Comparison of ENCODE assay signal across 19 cellular contexts in the genomic region with DNA sequence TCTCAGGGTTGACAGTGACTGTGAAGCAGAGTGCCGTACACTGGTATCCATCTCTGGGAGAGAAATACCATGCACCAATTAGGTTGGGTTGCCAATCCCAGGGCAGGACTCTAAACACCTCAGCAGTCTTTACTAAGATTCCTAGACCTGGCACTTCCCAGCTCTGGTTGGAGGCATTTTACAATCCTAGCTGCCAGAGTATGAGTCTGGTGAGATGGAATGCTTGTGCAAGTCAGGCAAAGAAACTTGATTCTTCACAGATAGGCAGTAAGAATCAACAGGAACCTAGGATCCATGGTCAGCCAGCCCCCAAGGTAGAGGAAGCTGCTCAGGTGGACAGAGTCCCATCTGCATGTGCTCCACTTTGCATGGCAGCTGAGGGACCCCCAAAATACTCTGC. TPM values are rescaled to one million over a fixed set of nuclear protein-coding genes. Genes with fewer than 3 reads are reported as not detected.
A peak's percentile ranks its signal among the peaks of the same experiment; 100 is the strongest.
DNase-seq lines count a peak whose midpoint lies in the region; ATAC-seq lines count a peak whose summit lies in the region.
"Had no signal": no experiment of that assay in that cellular context is flagged by ENCODE, and none has a peak within 500 bp of the region (broad histone marks: within the 10 kb centered on the region; RNA-seq: fewer than 3 reads in every experiment).

No MANE protein-coding gene starts in this region.

- DNase-seq in AG08396 (ENCODE audit: low spot score) (peak; percentile 16), NCI-H460 (ENCODE audit: extremely low read depth, low read depth) (peak; percentile 37), dedifferentiated amniotic fluid mesenchymal stem cell (ENCODE audit: extremely low spot score) (peak; percentile 76), kidney glomerular epithelial cell (lab: John Stamatoyannopoulos, UW) (peak; percentile 78), SKM-1 (lab: John Stamatoyannopoulos, UW; ENCODE audit: unreplicated experiment) (no peak), NCI-H446 treated with DMSO at 0.1 percent for 48 hours (lab: John Stamatoyannopoulos, UW) (no peak), NCI-H524 treated with DMSO at 0.1 percent for 48 hours (lab: John Stamatoyannopoulos, UW) (no peak)
- DNase-seq: activated CD8-positive, alpha-beta memory T cell treated with anti-CD3 and anti-CD28 coated beads, Interleukin-2, amount 50 U/mL, for 4 hours; activated naive CD4-positive, alpha-beta T cell treated with anti-CD3 and anti-CD28 coated beads, Interleukin-2, amount 50 U/mL, for 16 hours; AML-193; cerebellar nuclear complex; H7; KBM-7; mesendoderm; NCI-H1436; NCI-H2227 treated with DMSO at 0.1 percent for 48 hours; stimulated activated naive CD4-positive, alpha-beta T cell treated with Interleukin-2 at 50 U/mL for 16 hours; T-helper 1 cell had no signal

- ATAC-seq in HG03039 (IDR thresholded peaks at IDR 0.05; ENCODE audit: unreplicated experiment), result no peak

RNA-seq across cellular contexts. Expression of a gene that starts 6.0 kb away (rescaled TPM):
- not detected in 2 replicates for total RNA-seq in NCI-H460 (2014; rRNA removed; shearing (Covaris generic))
- not detected in 2 replicates for polyA plus RNA-seq in NCI-H460 (2014; cell fraction: nucleus; rRNA removed)
- total RNA-seq: H7 had no signal

RNA-seq across cellular contexts. Expression of a gene that starts 11.8 kb away (rescaled TPM):
- 0.20 TPM in 1 of 2 replicates, not detected in the other for total RNA-seq in NCI-H460 (2014; rRNA removed; shearing (Covaris generic))
- polyA plus RNA-seq in NCI-H460 (2014; cell fraction: nucleus; rRNA removed), result not detected in 2 replicates
- total RNA-seq: H7 had no signal

RNA-seq across cellular contexts. Expression of a gene that starts 14.0 kb away (rescaled TPM):
- not detected in 2 replicates for total RNA-seq in NCI-H460 (2014; rRNA removed; shearing (Covaris generic))
- 0.90 TPM in 1 of 2 replicates, not detected in the other for polyA plus RNA-seq in NCI-H460 (2014; cell fraction: nucleus; rRNA removed)
- total RNA-seq: H7 had no signal

RNA-seq across cellular contexts. Expression of a gene that starts 22.1 kb away (rescaled TPM):
- not detected in 2 replicates for total RNA-seq in NCI-H460 (2014; rRNA removed; shearing (Covaris generic))
- not detected in 2 replicates for polyA plus RNA-seq in NCI-H460 (2014; cell fraction: nucleus; rRNA removed)
- total RNA-seq: H7 had no signal

RNA-seq across cellular contexts. Expression of a gene that starts 25.0 kb away (rescaled TPM):
- not detected in 2 replicates for total RNA-seq in NCI-H460 (2014; rRNA removed; shearing (Covaris generic))
- 0.07 and 0.24 TPM in 2 replicates for polyA plus RNA-seq in NCI-H460 (2014; cell fraction: nucleus; rRNA removed)
- total RNA-seq: H7 had no signal

Comparison
In these comparisons a context has a peak if more than half of its experiments do, and no peak if none do; other contexts are left out.
1. DNase-seq: peak in AG08396 (single experiment), NCI-H460 (single experiment), dedifferentiated amniotic fluid mesenchymal stem cell (single experiment) and kidney glomerular epithelial cell (single experiment); none in SKM-1 (single experiment), NCI-H446 treated with DMSO at 0.1 percent for 48 hours (single experiment) and NCI-H524 treated with DMSO at 0.1 percent for 48 hours (single experiment).